In genomic region chr22:22745225-22746060, GRCh38 we compare ENCODE assay signal across 8 cellular contexts.
A peak's percentile ranks its signal among the peaks of the same experiment; 100 is the strongest.
DNase-seq lines count a peak whose midpoint lies in the region; ATAC-seq and TF ChIP-seq lines count a peak whose summit lies in the region.

No MANE protein-coding gene starts in this region.

- ATAC-seq in T-cell (replicated peaks in 1 of 4), result peak in 3 of 4 experiments; percentile 57 to 71 (median 69)
- no peak for ATAC-seq in GM18502 (IDR thresholded peaks at IDR 0.05; ENCODE audit: poor library complexity, unreplicated experiment)
- no peak for ATAC-seq in GM19023 (IDR thresholded peaks at IDR 0.05; ENCODE audit: unreplicated experiment)

- H3K4me1 ChIP-seq in Caco-2, result no peaks in the 10 kb centered on the region

- no peaks in the 10 kb centered on the region for H3K9me3 ChIP-seq in Caco-2

- H3K9me3 Mint-ChIP-seq in Caco-2 (ENCODE audit: unreplicated experiment), result no peaks in the 10 kb centered on the region
- H3K9me3 Mint-ChIP-seq in T-cell, result no peaks in the 10 kb centered on the region
- no peaks in the 10 kb centered on the region for H3K9me3 Mint-ChIP-seq in nephron

- H3K36me3 Mint-ChIP-seq in Caco-2 (ENCODE audit: insufficient read depth, unreplicated experiment) (no peaks in the 10 kb centered on the region), T-cell (no peaks in the 10 kb centered on the region), nephron (ENCODE audit: low read depth) (no peaks in the 10 kb centered on the region)

- no peaks in the 10 kb centered on the region; the same call in none of the 2 replicates for H3K27me3 ChIP-seq in Caco-2 (replicated peaks; ENCODE audit: control insufficient read depth, insufficient read depth, low read length)

- H3K36me3 ChIP-seq in Caco-2 (ENCODE audit: control insufficient read depth, insufficient read depth, low read length), result no peaks in the 10 kb centered on the region

- BruUV-seq in Caco-2 (replicated peaks; lab: Mats Ljungman, UMichigan), result no TSS peak

- no peak overlapping the region for H3K4me3 Mint-ChIP-seq in Caco-2 (ENCODE audit: unreplicated experiment)
- no peak overlapping the region for H3K4me3 Mint-ChIP-seq in T-cell
- no peak overlapping the region for H3K4me3 Mint-ChIP-seq in nephron

- POLR2A ChIA-PET in Caco-2 (lab: Charles Lee), result no interaction called here
- POLR2A ChIA-PET in T-cell (lab: Charles Lee), result no interaction called here

- H3K27me3 Mint-ChIP-seq in Caco-2 (ENCODE audit: insufficient read depth, unreplicated experiment), result peaks cover 11% of the 10 kb centered on the region
- H3K27me3 Mint-ChIP-seq in T-cell, result peaks cover 10 to 22% of the 10 kb centered on the region in 2 donors
- H3K27me3 Mint-ChIP-seq in nephron (ENCODE audit: low read depth), result peaks cover 34% of the 10 kb centered on the region

- peak; percentile 55 to 89 for TF ChIP-seq CTCF in Caco-2 (IDR thresholded peaks at IDR 0.05; ENCODE audit: insufficient read depth in 1 of 2, low read depth in 1 of 2, low read length in 1 of 2, severe bottlenecking in 1 of 2, unreplicated experiment in 1 of 2)
- peak; percentile 81 for TF ChIP-seq CTCF in GM20000 (IDR thresholded peaks at IDR 0.05; ENCODE audit: extremely low read depth, missing control alignments)
- peak; percentile 58 to 61 (median 58) for TF ChIP-seq CTCF in nephron (IDR thresholded peaks at IDR 0.05; ENCODE audit: unreplicated experiment in 3 of 3)

- H3K27ac Mint-ChIP-seq in Caco-2 (ENCODE audit: unreplicated experiment) (no peak overlapping the region), T-cell (peak overlapping the region; percentile 6 to 36), nephron (no peak overlapping the region)

- H3K4me1 Mint-ChIP-seq in Caco-2 (ENCODE audit: low read depth, unreplicated experiment) (no peaks in the 10 kb centered on the region), T-cell (peaks cover 0 to 26% (median 9%) of the 10 kb centered on the region in 3 donors), nephron (no peaks in the 10 kb centered on the region)

- DNase-seq in Caco-2, result peak in 1 of 2 experiments; percentile 59
- peak; percentile 46 for DNase-seq in GM20000 (ENCODE audit: low spot score)
- DNase-seq in T-cell, result peak in 28 of 34 experiments; percentile 11 to 53 (median 37)
- peak; percentile 70 for DNase-seq in ecto neural progenitor cell (ENCODE audit: low spot score)
- DNase-seq in NCI-H1436 (lab: John Stamatoyannopoulos, UW), result no peak

- H3K4me3 ChIP-seq in Caco-2 (ENCODE audit: low read depth, low read length), result no peak overlapping the region

- intact Hi-C loops in Caco-2 (cut with micrococcal nuclease; ENCODE audit: unreplicated experiment), result no loop called here

- CTCF ChIA-PET in Caco-2 (lab: Charles Lee) (interaction anchor here (0.5 to 2.5 kb wide), 12 partner anchors 8 to 280 kb away, joined by 3 to 21 read pairs (median 6); no protein-coding TSS in a partner anchor), T-cell (lab: Charles Lee) (interaction anchor here (0.5 to 2.3 kb wide), 27 partner anchors 8 to 672 kb away, joined by 3 to 27 read pairs (median 4); partner anchors contain the start of gene BCR (in 1 of the 2))

Comparison
In these comparisons a context has a peak if more than half of its experiments do, and no peak if none do; other contexts are left out.
1. H3K27ac Mint-ChIP-seq: peak in T-cell (2 of 2); none in Caco-2 (single experiment) and nephron (0 of 3).
2. ATAC-seq: peak in T-cell (3 of 4); none in GM18502 (single experiment) and GM19023 (single experiment).
3. Peak in every context shown above with its lines, with median percentiles within 50 percentile points of each other: CTCF ChIP-seq.